26 cellular contexts compared by ENCODE assay signal in the genomic region with DNA sequence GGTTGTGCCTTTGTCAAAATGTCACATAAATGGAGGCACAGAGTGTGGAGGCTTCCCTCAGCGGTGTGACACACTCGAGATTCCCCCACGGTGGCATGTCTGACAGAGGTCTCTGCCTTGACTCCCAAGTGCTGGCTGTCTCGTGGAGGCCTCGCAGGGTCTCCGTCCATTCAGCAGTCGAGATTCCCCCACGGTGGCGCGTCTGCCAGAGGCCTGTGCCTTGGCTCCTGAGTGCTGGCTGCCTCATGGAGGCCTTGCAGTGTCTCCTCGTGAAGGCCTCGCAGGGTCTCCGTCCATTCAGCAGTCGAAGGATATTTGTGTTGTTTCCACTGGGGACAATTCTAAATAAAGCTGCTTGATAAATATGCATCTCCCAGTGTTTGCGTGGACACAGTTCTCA.
"Had no signal": no experiment of that assay in that cellular context is flagged by ENCODE, and none has a peak within 500 bp of the region (broad histone marks: within the 10 kb centered on the region; RNA-seq: fewer than 3 reads in every experiment).

No MANE protein-coding gene starts in this region.

- H3K27me3 ChIP-seq: heart right ventricle, hepatocyte, neutrophil, ovary, right atrium auricular region, right lobe of liver, stomach, testis, thyroid gland, transverse colon, upper lobe of right lung had no signal

- H3K36me3 Mint-ChIP-seq: naive thymus-derived CD8-positive, alpha-beta T cell had no signal

- H3K9me3 ChIP-seq: heart right ventricle, lower lobe of right lung, neutrophil, ovary, right atrium auricular region, right lobe of liver, stomach, testis, thyroid gland, transverse colon, upper lobe of right lung had no signal

- DNase-seq: heart right ventricle; lower lobe of right lung; mammary epithelial cell; mesenchymal stem cell; naive thymus-derived CD8-positive, alpha-beta T cell; occipital lobe; ovary; right lobe of liver; stimulated activated CD4-positive, alpha-beta T cell treated with anti-CD3 and anti-CD28 coated beads, Interleukin-12 subunit alpha, Interleukin-12 subunit beta, amount 100 ng/mL, for 4 hours; stimulated activated CD4-positive, alpha-beta T cell treated with anti-CD3 and anti-CD28 coated beads, Interleukin-15, amount 100 ng/mL, for 24 hours; stimulated activated CD4-positive, alpha-beta T cell treated with anti-CD3 and anti-CD28 coated beads, Interleukin-2, amount 100 ng/mL, for 24 hours; stimulated activated CD4-positive, alpha-beta T cell treated with anti-CD3 and anti-CD28 coated beads, Interleukin-4, amount 100 ng/mL, for 1 hour; stimulated activated naive B cell treated with anti-CD40 and anti-IgM and Interleukin-4, amounts not matched to agents 10 μg/mL and 1 μg/mL and 100 μg/mL, for 72 hours; stimulated activated naive CD8-positive, alpha-beta T cell treated with anti-CD3 and anti-CD28 coated beads, Interleukin-15, Interleukin-2, amounts not matched to agents 100 U/mL and 50 U/mL, for 24 hours; stomach; testis; thyroid gland; transverse colon; upper lobe of right lung had no signal

- H3K4me1 Mint-ChIP-seq: nephron, neural crest cell had no signal

- H3K4me1 ChIP-seq: lower lobe of right lung, right atrium auricular region, right lobe of liver, testis, thyroid gland, upper lobe of right lung had no signal

- H3K4me2 ChIP-seq: hepatocyte, smooth muscle cell had no signal

- H2AFZ ChIP-seq: hepatocyte had no signal

- ATAC-seq: heart right ventricle; lower lobe of right lung; naive thymus-derived CD8-positive, alpha-beta T cell; right lobe of liver; stimulated activated naive B cell treated with anti-CD40 and anti-IgM and Interleukin-4, amounts not matched to agents 10 μg/mL and 1 μg/mL and 100 μg/mL, for 72 hours; stimulated activated naive CD8-positive, alpha-beta T cell treated with anti-CD3 and anti-CD28 coated beads, Interleukin-15, Interleukin-2, amounts not matched to agents 100 U/mL and 50 U/mL, for 24 hours; upper lobe of right lung had no signal

- H3K27ac Mint-ChIP-seq: nephron; progenitor cell of endocrine pancreas; stimulated activated naive B cell treated with anti-CD40 and anti-IgM and Interleukin-4, amounts not matched to agents 10 μg/mL and 1 μg/mL and 100 μg/mL, for 72 hours had no signal

- H3K27ac ChIP-seq: heart right ventricle, hepatocyte, lower lobe of right lung, neutrophil, ovary, right atrium auricular region, right lobe of liver, stomach, testis, thyroid gland, transverse colon, upper lobe of right lung had no signal

- H3K4me3 Mint-ChIP-seq: nephron, neural crest cell had no signal

- H3K36me3 ChIP-seq: neutrophil, ovary, right atrium auricular region, transverse colon had no signal

- H3K27me3 Mint-ChIP-seq: naive thymus-derived CD8-positive, alpha-beta T cell; stimulated activated naive B cell treated with anti-CD40 and anti-IgM and Interleukin-4, amounts not matched to agents 10 μg/mL and 1 μg/mL and 100 μg/mL, for 72 hours had no signal

- H3K4me3 ChIP-seq: heart right ventricle, hepatocyte, lower lobe of right lung, ovary, right atrium auricular region, right lobe of liver, smooth muscle cell, stomach, testis, thyroid gland, transverse colon, upper lobe of right lung had no signal

- H3K9me3 Mint-ChIP-seq: naive thymus-derived CD8-positive, alpha-beta T cell; nephron; neural crest cell; stimulated activated naive B cell treated with anti-CD40 and anti-IgM and Interleukin-4, amounts not matched to agents 10 μg/mL and 1 μg/mL and 100 μg/mL, for 72 hours had no signal
